In the genomic region with DNA sequence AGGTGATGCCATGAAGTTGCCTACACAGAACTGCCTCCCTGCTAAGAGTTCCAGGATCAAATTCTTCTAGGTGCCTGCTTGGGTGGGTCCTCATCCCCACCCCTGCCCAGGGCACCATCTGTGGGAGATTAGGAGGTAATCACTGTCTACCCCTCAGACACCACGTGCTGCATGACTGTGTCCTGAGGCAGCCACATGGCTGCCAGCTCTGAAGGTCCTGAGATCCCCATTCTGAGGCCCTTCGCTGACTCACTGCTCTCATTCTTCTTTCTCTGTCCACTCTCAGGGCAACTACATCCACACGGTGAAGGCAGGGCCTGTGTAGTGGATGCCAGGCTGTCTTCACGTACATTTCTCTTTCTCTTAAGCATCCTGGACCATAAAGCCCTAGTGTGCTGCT, we compare ENCODE assay signal across 24 cellular contexts.
DNase-seq lines count a peak whose midpoint lies in the region; ATAC-seq and TF ChIP-seq lines count a peak whose summit lies in the region.
"Had no signal": no experiment of that assay in that cellular context is flagged by ENCODE, and none has a peak within 500 bp of the region (broad histone marks: within the 10 kb centered on the region; RNA-seq: fewer than 3 reads in every experiment).

No MANE protein-coding gene starts in this region.

- no peaks in the 10 kb centered on the region for H4K20me1 ChIP-seq in GM23248 (ENCODE audit: insufficient read depth)

- H3K4me1 ChIP-seq in GM23248 (ENCODE audit: insufficient read depth): peaks cover 30% of the 10 kb centered on the region
- H3K4me1 ChIP-seq in mesenchymal stem cell (ENCODE audit: control insufficient read depth, insufficient read depth, low read depth, low read length): peaks cover 5% of the 10 kb centered on the region
- peaks cover 32% of the 10 kb centered on the region for H3K4me1 ChIP-seq in BE2C
- H3K4me1 ChIP-seq: Peyer's patch had no signal

- H3K9me3 ChIP-seq in GM23248 (ENCODE audit: low read depth) (no peaks in the 10 kb centered on the region), mesenchymal stem cell (ENCODE audit: control insufficient read depth, low read length) (no peaks in the 10 kb centered on the region), BE2C (no peaks in the 10 kb centered on the region)
- H3K9me3 ChIP-seq: esophagus muscularis mucosa, neutrophil, Peyer's patch had no signal

- no peak for ATAC-seq in HG02588 (IDR thresholded peaks at IDR 0.05; ENCODE audit: unreplicated experiment)
- ATAC-seq: activated CD4-positive, alpha-beta T cell treated with anti-CD3 and anti-CD28 coated beads for 36 hours had no signal

- intact Hi-C loops in activated T-helper 2 cell treated with anti-CD3 and anti-CD28 coated beads, Interferon-gamma antibody, Interleukin-2, Interleukin-4, amounts not matched to agents 10 μg/mL and 5 μg/mL and 100 μg/mL, durations not matched to agents 14 hours and 24 hours and 36 hours (cut with micrococcal nuclease): no loop called here

- no peak overlapping the region for H2AK5ac ChIP-seq in mesenchymal stem cell (ENCODE audit: low read length, severe bottlenecking)

- H2BK15ac ChIP-seq in mesenchymal stem cell (ENCODE audit: low read depth, poor library complexity, severe bottlenecking): no peak overlapping the region

- H3K27ac Mint-ChIP-seq in activated T-helper 2 cell treated with anti-CD3 and anti-CD28 coated beads, Interferon-gamma antibody, Interleukin-2, Interleukin-4, amounts not matched to agents 10 μg/mL and 5 μg/mL and 100 μg/mL, durations not matched to agents 14 hours and 24 hours and 36 hours: no peak overlapping the region
- H3K27ac Mint-ChIP-seq: activated CD4-positive, alpha-beta T cell treated with anti-CD3 and anti-CD28 coated beads for 36 hours had no signal

- no peak overlapping the region for H2BK120ac ChIP-seq in mesenchymal stem cell (ENCODE audit: low read depth, low read length)

- no peaks in the 10 kb centered on the region for H3K27me3 ChIP-seq in GM23248 (replicated peaks; ENCODE audit: insufficient read depth)
- H3K27me3 ChIP-seq in mesenchymal stem cell (ENCODE audit: control insufficient read depth in 1 of 2, insufficient read depth in 1 of 2, low read length in 2 of 2): no peaks in the 10 kb centered on the region
- H3K27me3 ChIP-seq in BE2C: no peaks in the 10 kb centered on the region
- H3K27me3 ChIP-seq: esophagus muscularis mucosa, neutrophil, Peyer's patch had no signal

- DNase-seq in AG08396 (ENCODE audit: low spot score) (peak; percentile 44), GM23248 (peak; percentile 92), amniotic epithelial cell (ENCODE audit: low read depth) (peak; percentile 60), mesenchymal stem cell (peak; percentile 19), BE2C (no peak), cerebellar cortex (ENCODE audit: low spot score) (no peak)
- no peak for DNase-seq in activated T-helper 2 cell treated with anti-CD3 and anti-CD28 coated beads, Interferon-gamma antibody, Interleukin-2, Interleukin-4, amounts not matched to agents 10 μg/mL and 5 μg/mL and 100 μg/mL, durations not matched to agents 14 hours and 24 hours and 36 hours (ENCODE audit: low spot score)
- DNase-seq: ACHN; activated CD4-positive, alpha-beta T cell treated with anti-CD3 and anti-CD28 coated beads for 36 hours; activated CD8-positive, alpha-beta memory T cell treated with anti-CD3 and anti-CD28 coated beads for 24 hours; activated T-cell treated with anti-CD3 and anti-CD28 coated beads, Interleukin-2, amount 50 U/mL, for 1 hour; GOT3; KG1; kidney; NCI-H2171; Peyer's patch; small intestine; T-helper 1 cell had no signal

- H3K4me3 ChIP-seq in GM23248 (no peak overlapping the region), mesenchymal stem cell (ENCODE audit: insufficient read depth in 1 of 2, low read depth in 1 of 2, low read length in 2 of 2) (no peak overlapping the region), BE2C (ENCODE audit: low read depth, low read length) (no peak overlapping the region)
- H3K4me3 ChIP-seq: coronary artery, esophagus muscularis mucosa, lung, Peyer's patch had no signal

- peak overlapping the region in 1 of 2 experiments; percentile 42 for H3K4ac ChIP-seq in mesenchymal stem cell (ENCODE audit: low read depth in 1 of 2, low read length in 2 of 2)

- no peaks in the 10 kb centered on the region for H3K79me1 ChIP-seq in mesenchymal stem cell (replicated peaks; ENCODE audit: low read length, poor library complexity, severe bottlenecking)

- no peak overlapping the region for H2BK5ac ChIP-seq in mesenchymal stem cell (ENCODE audit: low read depth, low read length, poor library complexity, severe bottlenecking)

- H3K18ac ChIP-seq in mesenchymal stem cell (ENCODE audit: low read depth in 1 of 2, low read length in 2 of 2): peak overlapping the region in 1 of 2 experiments; percentile 54

- no peaks in the 10 kb centered on the region for H3K9me2 ChIP-seq in GM23248 (ENCODE audit: insufficient read depth)

- H3K4me3 Mint-ChIP-seq in activated T-helper 2 cell treated with anti-CD3 and anti-CD28 coated beads, Interferon-gamma antibody, Interleukin-2, Interleukin-4, amounts not matched to agents 10 μg/mL and 5 μg/mL and 100 μg/mL, durations not matched to agents 14 hours and 24 hours and 36 hours (ENCODE audit: low read depth): no peak overlapping the region
- H3K4me3 Mint-ChIP-seq: activated CD4-positive, alpha-beta T cell treated with anti-CD3 and anti-CD28 coated beads for 36 hours; CD14-positive monocyte had no signal

- H3K23ac ChIP-seq in mesenchymal stem cell (ENCODE audit: low read length in 2 of 2): no peak overlapping the region

- H3K79me2 ChIP-seq in GM23248 (ENCODE audit: insufficient read depth): no peaks in the 10 kb centered on the region

- H2BK12ac ChIP-seq in mesenchymal stem cell (ENCODE audit: low read length in 2 of 2): peak overlapping the region in 1 of 2 experiments; percentile 21

- H3K36me3 Mint-ChIP-seq in activated T-helper 2 cell treated with anti-CD3 and anti-CD28 coated beads, Interferon-gamma antibody, Interleukin-2, Interleukin-4, amounts not matched to agents 10 μg/mL and 5 μg/mL and 100 μg/mL, durations not matched to agents 14 hours and 24 hours and 36 hours (ENCODE audit: low read depth): no peaks in the 10 kb centered on the region

- peaks cover 15% of the 10 kb centered on the region for H3F3A ChIP-seq in GM23248 (ENCODE audit: insufficient read depth)

- H3K36me3 ChIP-seq in GM23248 (ENCODE audit: low read depth) (no peaks in the 10 kb centered on the region), mesenchymal stem cell (ENCODE audit: control insufficient read depth in 1 of 2, insufficient read depth in 2 of 2, low read depth in 1 of 2, low read length in 2 of 2) (no peaks in the 10 kb centered on the region), BE2C (no peaks in the 10 kb centered on the region)
- H3K36me3 ChIP-seq: esophagus muscularis mucosa, neutrophil, Peyer's patch had no signal

- H4K8ac ChIP-seq in mesenchymal stem cell (ENCODE audit: low read length): no peak overlapping the region

- no peak overlapping the region for H4K91ac ChIP-seq in mesenchymal stem cell (ENCODE audit: low read length)

- H3K27ac ChIP-seq in GM23248 (peak overlapping the region; percentile 62), mesenchymal stem cell (ENCODE audit: low read length, poor library complexity, severe bottlenecking) (no peak overlapping the region)
- H3K27ac ChIP-seq: coronary artery, esophagus muscularis mucosa, neutrophil, Peyer's patch had no signal

- H3K9ac ChIP-seq in GM23248 (peak overlapping the region; percentile 50; the same call in 1 of the 2 replicates), mesenchymal stem cell (ENCODE audit: low read length) (no peak overlapping the region)

- no peaks in the 10 kb centered on the region for H3K4me1 Mint-ChIP-seq in activated T-helper 2 cell treated with anti-CD3 and anti-CD28 coated beads, Interferon-gamma antibody, Interleukin-2, Interleukin-4, amounts not matched to agents 10 μg/mL and 5 μg/mL and 100 μg/mL, durations not matched to agents 14 hours and 24 hours and 36 hours (ENCODE audit: low read depth)
- H3K4me1 Mint-ChIP-seq: activated CD4-positive, alpha-beta T cell treated with anti-CD3 and anti-CD28 coated beads for 36 hours had no signal

- TF ChIP-seq CTCF in BE2C (IDR thresholded peaks at IDR 0.05; ENCODE audit: low read depth, low read length): no peak

- H3K9me3 Mint-ChIP-seq in activated T-helper 2 cell treated with anti-CD3 and anti-CD28 coated beads, Interferon-gamma antibody, Interleukin-2, Interleukin-4, amounts not matched to agents 10 μg/mL and 5 μg/mL and 100 μg/mL, durations not matched to agents 14 hours and 24 hours and 36 hours: no peaks in the 10 kb centered on the region

- no peaks in the 10 kb centered on the region for H3K27me3 Mint-ChIP-seq in activated T-helper 2 cell treated with anti-CD3 and anti-CD28 coated beads, Interferon-gamma antibody, Interleukin-2, Interleukin-4, amounts not matched to agents 10 μg/mL and 5 μg/mL and 100 μg/mL, durations not matched to agents 14 hours and 24 hours and 36 hours (ENCODE audit: low read depth)
- H3K27me3 Mint-ChIP-seq: activated CD4-positive, alpha-beta T cell treated with anti-CD3 and anti-CD28 coated beads for 36 hours had no signal

- H3K14ac ChIP-seq in mesenchymal stem cell (ENCODE audit: low read length in 2 of 2): no peak overlapping the region

- in situ Hi-C loops in GM23248 (cut with MboI): no loop called here

- no peak overlapping the region for H3K4me2 ChIP-seq in GM23248 (ENCODE audit: unreplicated experiment)
- H3K4me2 ChIP-seq in mesenchymal stem cell (ENCODE audit: low read length, poor library complexity, severe bottlenecking): no peak overlapping the region

- H2AFZ ChIP-seq in GM23248 (peak overlapping the region; percentile 52; the same call in 1 of the 2 replicates), mesenchymal stem cell (ENCODE audit: low read depth, low read length) (no peak overlapping the region)

- 37 to 44% methylated on average over 4 of the region's 4 CpGs for WGBS in GM23248 (ENCODE audit: low coverage in 1 of 2, low lambda C conversion rate in 2 of 2, missing lambda C conversion rate in 2 of 2), 2 experiments
- 80% methylated on average over 4 of the region's 4 CpGs for WGBS in mesenchymal stem cell

Comparison
In these comparisons a context has a peak if more than half of its experiments do, and no peak if none do; other contexts are left out.
1. DNase-seq: peak in AG08396 (single experiment), GM23248 (single experiment), amniotic epithelial cell (single experiment) and mesenchymal stem cell (single experiment); none in BE2C (single experiment), cerebellar cortex (single experiment) and activated T-helper 2 cell treated with anti-CD3 and anti-CD28 coated beads, Interferon-gamma antibody, Interleukin-2, Interleukin-4, amounts not matched to agents 10 μg/mL and 5 μg/mL and 100 μg/mL, durations not matched to agents 14 hours and 24 hours and 36 hours (single experiment).